In the genomic region with DNA sequence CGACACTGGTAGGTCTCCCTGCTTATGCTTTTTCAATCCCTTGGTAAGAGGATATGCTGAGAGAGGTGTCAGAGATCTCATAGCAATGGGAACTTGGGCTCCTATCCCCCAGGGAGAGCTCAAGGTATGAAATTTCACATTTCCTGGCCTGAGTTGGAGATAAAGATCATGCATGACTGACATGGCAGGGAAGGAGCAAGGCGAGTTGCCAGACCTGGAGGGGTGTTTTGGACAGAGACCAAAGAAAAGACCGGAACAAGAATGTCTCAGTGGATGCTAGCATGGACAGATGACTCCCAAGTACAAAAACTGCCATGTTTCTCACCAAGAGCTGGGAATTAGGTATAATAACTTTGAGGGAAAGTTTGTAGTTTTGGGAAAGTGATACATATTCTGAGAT, we compare ENCODE assay signal across 15 cellular contexts.
DNase-seq lines count a peak whose midpoint lies in the region; ATAC-seq and TF ChIP-seq lines count a peak whose summit lies in the region.
"Had no signal": no experiment of that assay in that cellular context is flagged by ENCODE, and none has a peak within 500 bp of the region (broad histone marks: within the 10 kb centered on the region; RNA-seq: fewer than 3 reads in every experiment).

No MANE protein-coding gene starts in this region.

- POLR2A ChIA-PET in WTC11 (lab: Charles Lee) = no interaction called here

- DNase-seq in Daoy (ENCODE audit: low read depth) (peak; percentile 33), NCI-H2171 (lab: John Stamatoyannopoulos, UW) (peak; percentile 17), kidney glomerular epithelial cell (lab: John Stamatoyannopoulos, UW) (peak; percentile 63), WTC11 (ENCODE audit: low spot score) (no peak), NCI-H1092 (lab: John Stamatoyannopoulos, UW) (no peak)
- DNase-seq: CD4-positive, alpha-beta T cell; GOT3; NCI-H1105; NCI-H1694; NCI-H2081 treated with DMSO at 0.1 percent for 48 hours; NCI-H345; NCI-H526 treated with DMSO at 0.1 percent for 48 hours had no signal

- H3K27ac Mint-ChIP-seq in activated T-helper 17 cell treated with anti-CD3 and anti-CD28 coated beads, Interleukin-2, amount 50 U/mL, for 72 hours = peak overlapping the region; percentile 14
- no peak overlapping the region for H3K27ac Mint-ChIP-seq in stimulated activated memory B cell treated with anti-CD40 and anti-IgM and Interleukin-4, amounts not matched to agents 10 μg/mL and 1 μg/mL and 100 μg/mL, for 72 hours
- H3K27ac Mint-ChIP-seq in WTC11 = no peak overlapping the region; the same call in 1 of the 2 replicates
- H3K27ac Mint-ChIP-seq: CD4-positive, alpha-beta T cell had no signal

- no peak for ATAC-seq in activated T-helper 17 cell treated with anti-CD3 and anti-CD28 coated beads, Interleukin-2, amount 50 U/mL, for 72 hours (replicated peaks)
- no peak for ATAC-seq in stimulated activated memory B cell treated with anti-CD40 and anti-IgM and Interleukin-4, amounts not matched to agents 10 μg/mL and 1 μg/mL and 100 μg/mL, for 72 hours
- no peak for ATAC-seq in WTC11
- ATAC-seq: Right ventricle myocardium inferior had no signal

- peaks cover 32% of the 10 kb centered on the region for H3K4me1 Mint-ChIP-seq in activated T-helper 17 cell treated with anti-CD3 and anti-CD28 coated beads, Interleukin-2, amount 50 U/mL, for 72 hours
- no peaks in the 10 kb centered on the region for H3K4me1 Mint-ChIP-seq in stimulated activated memory B cell treated with anti-CD40 and anti-IgM and Interleukin-4, amounts not matched to agents 10 μg/mL and 1 μg/mL and 100 μg/mL, for 72 hours
- H3K4me1 Mint-ChIP-seq in WTC11 = no peaks in the 10 kb centered on the region

- CTCF ChIA-PET in WTC11 (lab: Charles Lee) = interaction anchor here (1.0 kb wide), 1 partner anchor 81 kb away, joined by 3 read pairs; no protein-coding TSS in a partner anchor

- peaks cover 16% of the 10 kb centered on the region for H3K36me3 Mint-ChIP-seq in activated T-helper 17 cell treated with anti-CD3 and anti-CD28 coated beads, Interleukin-2, amount 50 U/mL, for 72 hours (ENCODE audit: low read depth)
- H3K36me3 Mint-ChIP-seq in stimulated activated memory B cell treated with anti-CD40 and anti-IgM and Interleukin-4, amounts not matched to agents 10 μg/mL and 1 μg/mL and 100 μg/mL, for 72 hours = no peaks in the 10 kb centered on the region
- H3K36me3 Mint-ChIP-seq in WTC11 = no peaks in the 10 kb centered on the region

- H3K4me3 Mint-ChIP-seq in activated T-helper 17 cell treated with anti-CD3 and anti-CD28 coated beads, Interleukin-2, amount 50 U/mL, for 72 hours = no peak overlapping the region
- H3K4me3 Mint-ChIP-seq in stimulated activated memory B cell treated with anti-CD40 and anti-IgM and Interleukin-4, amounts not matched to agents 10 μg/mL and 1 μg/mL and 100 μg/mL, for 72 hours = no peak overlapping the region
- no peak overlapping the region for H3K4me3 Mint-ChIP-seq in WTC11
- H3K4me3 Mint-ChIP-seq: CD4-positive, alpha-beta T cell had no signal

- peaks cover 17% of the 10 kb centered on the region for H3K9me3 Mint-ChIP-seq in activated T-helper 17 cell treated with anti-CD3 and anti-CD28 coated beads, Interleukin-2, amount 50 U/mL, for 72 hours
- no peaks in the 10 kb centered on the region for H3K9me3 Mint-ChIP-seq in stimulated activated memory B cell treated with anti-CD40 and anti-IgM and Interleukin-4, amounts not matched to agents 10 μg/mL and 1 μg/mL and 100 μg/mL, for 72 hours
- H3K9me3 Mint-ChIP-seq in WTC11 = no peaks in the 10 kb centered on the region
- H3K9me3 Mint-ChIP-seq: CD4-positive, alpha-beta T cell had no signal

- TF ChIP-seq CTCF in WTC11 (IDR thresholded peaks at IDR 0.05) = no peak

- no peaks in the 10 kb centered on the region for H3K27me3 Mint-ChIP-seq in activated T-helper 17 cell treated with anti-CD3 and anti-CD28 coated beads, Interleukin-2, amount 50 U/mL, for 72 hours
- no peaks in the 10 kb centered on the region for H3K27me3 Mint-ChIP-seq in stimulated activated memory B cell treated with anti-CD40 and anti-IgM and Interleukin-4, amounts not matched to agents 10 μg/mL and 1 μg/mL and 100 μg/mL, for 72 hours
- H3K27me3 Mint-ChIP-seq in WTC11 (ENCODE audit: low read depth) = no peaks in the 10 kb centered on the region
- H3K27me3 Mint-ChIP-seq: CD4-positive, alpha-beta T cell had no signal

TF ChIP-seq in WTC11, 78 proteins besides CTCF, POLR2A, EP300 and RAD21:
- no peak for TF ChIP-seq MYBL2 (CRISPR knock-in tag; IDR thresholded peaks at IDR 0.05)
- TF ChIP-seq CREM (CRISPR knock-in tag; IDR thresholded peaks at IDR 0.05) = no peak
- TF ChIP-seq, protein P1, sequence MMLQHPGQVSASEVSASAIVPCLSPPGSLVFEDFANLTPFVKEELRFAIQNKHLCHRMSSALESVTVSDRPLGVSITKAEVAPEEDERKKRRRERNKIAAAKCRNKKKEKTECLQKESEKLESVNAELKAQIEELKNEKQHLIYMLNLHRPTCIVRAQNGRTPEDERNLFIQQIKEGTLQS (CRISPR knock-in tag; conservative IDR thresholded peaks at IDR 0.05) = no peak
- no peak for TF ChIP-seq TEAD1 (CRISPR knock-in tag; IDR thresholded peaks at IDR 0.05)
- TF ChIP-seq, protein P2, sequence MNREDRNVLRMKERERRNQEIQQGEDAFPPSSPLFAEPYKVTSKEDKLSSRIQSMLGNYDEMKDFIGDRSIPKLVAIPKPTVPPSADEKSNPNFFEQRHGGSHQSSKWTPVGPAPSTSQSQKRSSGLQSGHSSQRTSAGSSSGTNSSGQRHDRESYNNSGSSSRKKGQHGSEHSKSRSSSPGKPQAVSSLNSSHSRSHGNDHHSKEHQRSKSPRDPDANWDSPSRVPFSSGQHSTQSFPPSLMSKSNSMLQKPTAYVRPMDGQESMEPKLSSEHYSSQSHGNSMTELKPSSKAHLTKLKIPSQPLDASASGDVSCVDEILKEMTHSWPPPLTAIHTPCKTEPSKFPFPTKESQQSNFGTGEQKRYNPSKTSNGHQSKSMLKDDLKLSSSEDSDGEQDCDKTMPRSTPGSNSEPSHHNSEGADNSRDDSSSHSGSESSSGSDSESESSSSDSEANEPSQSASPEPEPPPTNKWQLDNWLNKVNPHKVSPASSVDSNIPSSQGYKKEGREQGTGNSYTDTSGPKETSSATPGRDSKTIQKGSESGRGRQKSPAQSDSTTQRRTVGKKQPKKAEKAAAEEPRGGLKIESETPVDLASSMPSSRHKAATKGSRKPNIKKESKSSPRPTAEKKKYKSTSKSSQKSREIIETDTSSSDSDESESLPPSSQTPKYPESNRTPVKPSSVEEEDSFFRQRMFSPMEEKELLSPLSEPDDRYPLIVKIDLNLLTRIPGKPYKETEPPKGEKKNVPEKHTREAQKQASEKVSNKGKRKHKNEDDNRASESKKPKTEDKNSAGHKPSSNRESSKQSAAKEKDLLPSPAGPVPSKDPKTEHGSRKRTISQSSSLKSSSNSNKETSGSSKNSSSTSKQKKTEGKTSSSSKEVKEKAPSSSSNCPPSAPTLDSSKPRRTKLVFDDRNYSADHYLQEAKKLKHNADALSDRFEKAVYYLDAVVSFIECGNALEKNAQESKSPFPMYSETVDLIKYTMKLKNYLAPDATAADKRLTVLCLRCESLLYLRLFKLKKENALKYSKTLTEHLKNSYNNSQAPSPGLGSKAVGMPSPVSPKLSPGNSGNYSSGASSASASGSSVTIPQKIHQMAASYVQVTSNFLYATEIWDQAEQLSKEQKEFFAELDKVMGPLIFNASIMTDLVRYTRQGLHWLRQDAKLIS (CRISPR knock-in tag; IDR thresholded peaks at IDR 0.05; ENCODE audit: borderline replicate concordance) = no peak
- no peak for TF ChIP-seq IRF2 (CRISPR knock-in tag; IDR thresholded peaks at IDR 0.05; ENCODE audit: borderline replicate concordance, low read depth)

Comparison
In these comparisons a context has a peak if more than half of its experiments do, and no peak if none do; other contexts are left out.
1. DNase-seq: peak in Daoy (single experiment), NCI-H2171 (single experiment) and kidney glomerular epithelial cell (single experiment); none in WTC11 (single experiment) and NCI-H1092 (single experiment).